In the genomic region with DNA sequence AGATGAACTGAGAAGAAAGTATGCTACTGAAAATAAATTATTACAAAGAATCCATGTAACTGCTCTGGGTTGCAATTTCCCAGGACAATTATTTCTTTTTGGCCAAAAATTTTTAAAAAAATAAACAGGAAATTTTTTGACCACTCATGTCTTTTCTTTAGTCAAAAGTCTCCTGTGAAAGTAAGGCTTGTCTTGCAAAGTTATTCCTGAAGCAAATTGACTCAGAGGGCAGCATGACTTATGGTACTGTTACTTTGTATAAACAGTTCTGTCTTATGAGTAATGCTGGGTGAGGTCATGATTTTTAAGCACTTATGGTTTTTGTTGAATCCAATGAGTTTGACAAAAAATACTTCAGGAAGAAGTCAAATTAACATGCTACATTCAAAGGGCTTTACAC, we compare ENCODE assay signal across 11 cellular contexts.
A peak's percentile ranks its signal among the peaks of the same experiment; 100 is the strongest.
DNase-seq lines count a peak whose midpoint lies in the region; ATAC-seq and TF ChIP-seq lines count a peak whose summit lies in the region.
"Had no signal": no experiment of that assay in that cellular context is flagged by ENCODE, and none has a peak within 500 bp of the region (broad histone marks: within the 10 kb centered on the region; RNA-seq: fewer than 3 reads in every experiment).

No MANE protein-coding gene starts in this region.

- H3K9me3 Mint-ChIP-seq in mesothelial cell of epicardium = peaks cover 4% of the 10 kb centered on the region
- H3K9me3 Mint-ChIP-seq: activated T-cell treated with anti-CD3 and anti-CD28 coated beads, Interleukin-2, amount 50 U/mL, for 4 hours had no signal

- TF ChIP-seq CTCF in coronary artery (IDR thresholded peaks at IDR 0.05) (no peak), mesothelial cell of epicardium (IDR thresholded peaks at IDR 0.05; ENCODE audit: unreplicated experiment) (no peak)

- peak overlapping the region; percentile 56 for H3K27ac Mint-ChIP-seq in mesothelial cell of epicardium

- DNase-seq in COLO829 (ENCODE audit: low spot score) = peak; percentile 59
- peak; percentile 18 for DNase-seq in NCI-H460 (ENCODE audit: extremely low read depth, low read depth)
- no peak for DNase-seq in coronary artery (ENCODE audit: low spot score)
- DNase-seq in mesothelial cell of epicardium (ENCODE audit: low spot score in 2 of 2, unreplicated experiment in 2 of 2) = no peak
- DNase-seq in T-helper 9 cell = no peak
- DNase-seq in NCI-H524 (lab: John Stamatoyannopoulos, UW) = no peak
- DNase-seq: activated T-cell treated with anti-CD3 and anti-CD28 coated beads, Interleukin-2, amount 50 U/mL, for 4 hours; NCI-H2171 had no signal

- peaks cover 8% of the 10 kb centered on the region for H3K4me1 Mint-ChIP-seq in mesothelial cell of epicardium

- H3K4me3 Mint-ChIP-seq in mesothelial cell of epicardium = no peak overlapping the region
- H3K4me3 Mint-ChIP-seq: activated T-cell treated with anti-CD3 and anti-CD28 coated beads, Interleukin-2, amount 50 U/mL, for 4 hours had no signal

- ATAC-seq in HG03457 (IDR thresholded peaks at IDR 0.05; ENCODE audit: unreplicated experiment) (no peak), HG03460 (IDR thresholded peaks at IDR 0.05; ENCODE audit: unreplicated experiment) (no peak)
- ATAC-seq: activated T-cell treated with anti-CD3 and anti-CD28 coated beads, Interleukin-2, amount 50 U/mL, for 4 hours; left lobe of liver had no signal

- H3K4me3 ChIP-seq in coronary artery = no peak overlapping the region

- peak overlapping the region; percentile 34 to 36 for H3K27ac ChIP-seq in coronary artery

- H3K27me3 Mint-ChIP-seq in mesothelial cell of epicardium (ENCODE audit: low read depth) = no peaks in the 10 kb centered on the region

- H3K36me3 Mint-ChIP-seq in mesothelial cell of epicardium = no peaks in the 10 kb centered on the region

Comparison
In these comparisons a context has a peak if more than half of its experiments do, and no peak if none do; other contexts are left out.
1. DNase-seq: peak in COLO829 (single experiment) and NCI-H460 (single experiment); none in coronary artery (single experiment), mesothelial cell of epicardium (0 of 2), T-helper 9 cell (single experiment) and NCI-H524 (0 of 2).